Comparison of ENCODE assay signal across 9 cellular contexts in the genomic region with DNA sequence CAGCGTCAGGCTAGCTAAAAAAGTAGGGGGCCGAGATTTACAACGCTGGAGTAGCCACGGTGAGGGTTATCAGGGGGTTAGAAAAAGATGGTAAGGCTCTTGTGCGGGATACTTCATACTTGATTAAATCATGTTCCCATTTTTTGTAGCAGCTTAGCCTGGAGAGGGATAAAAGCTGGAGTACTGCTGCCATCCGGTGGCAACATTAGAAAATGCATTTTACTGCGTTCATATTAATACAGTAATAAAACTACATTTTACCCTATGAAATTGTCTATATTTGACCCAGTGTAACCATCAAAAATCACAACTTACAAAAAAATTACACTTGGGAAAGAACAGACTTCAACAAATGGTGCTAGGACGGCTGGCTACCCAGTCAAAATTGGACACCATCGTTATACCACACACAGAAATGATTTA. TPM values are rescaled to one million over a fixed set of nuclear protein-coding genes. Genes with fewer than 3 reads are reported as not detected.
DNase-seq lines count a peak whose midpoint lies in the region; ATAC-seq and TF ChIP-seq lines count a peak whose summit lies in the region.
"Had no signal": no experiment of that assay in that cellular context is flagged by ENCODE, and none has a peak within 500 bp of the region (broad histone marks: within the 10 kb centered on the region; RNA-seq: fewer than 3 reads in every experiment).

No MANE protein-coding gene starts in this region.

- no peaks in the 10 kb centered on the region for H3K27me3 Mint-ChIP-seq in nephron (ENCODE audit: low read depth)
- H3K27me3 Mint-ChIP-seq: activated naive CD4-positive, alpha-beta T cell treated with anti-CD3 and anti-CD28 coated beads, Interleukin-2, amount 50 U/mL, for 24 hours had no signal

- no peak overlapping the region for H3K4me3 Mint-ChIP-seq in nephron
- H3K4me3 Mint-ChIP-seq: activated naive CD4-positive, alpha-beta T cell treated with anti-CD3 and anti-CD28 coated beads, Interleukin-2, amount 50 U/mL, for 24 hours had no signal

- DNase-seq in SIG-M5 treated with dmso at 0.1 percent for 504 hours (lab: John Stamatoyannopoulos, UW; ENCODE audit: unreplicated experiment), result peak; percentile 6
- no peak for DNase-seq in SIG-M5 (lab: John Stamatoyannopoulos, UW)
- DNase-seq in NCI-H1092 (lab: John Stamatoyannopoulos, UW), result peak; percentile 17
- DNase-seq in UCSD-AML1 (lab: John Stamatoyannopoulos, UW; ENCODE audit: unreplicated experiment), result peak; percentile 30
- DNase-seq in ecto neural progenitor cell (ENCODE audit: low spot score), result no peak

- peaks cover 20% of the 10 kb centered on the region for H3K4me1 Mint-ChIP-seq in nephron
- H3K4me1 Mint-ChIP-seq: activated naive CD4-positive, alpha-beta T cell treated with anti-CD3 and anti-CD28 coated beads, Interleukin-2, amount 50 U/mL, for 24 hours had no signal

- ATAC-seq in esophagus mucosa (peak; percentile 65), GM21528 (IDR thresholded peaks at IDR 0.05; ENCODE audit: low FRiP score, unreplicated experiment) (no peak)

- peaks cover 8% of the 10 kb centered on the region for H3K9me3 Mint-ChIP-seq in nephron
- H3K9me3 Mint-ChIP-seq: activated naive CD4-positive, alpha-beta T cell treated with anti-CD3 and anti-CD28 coated beads, Interleukin-2, amount 50 U/mL, for 24 hours had no signal

- peak overlapping the region; percentile 21 to 79 (median 67) for H3K27ac Mint-ChIP-seq in nephron
- H3K27ac Mint-ChIP-seq: activated naive CD4-positive, alpha-beta T cell treated with anti-CD3 and anti-CD28 coated beads, Interleukin-2, amount 50 U/mL, for 24 hours had no signal

- TF ChIP-seq CTCF in nephron (IDR thresholded peaks at IDR 0.05; ENCODE audit: unreplicated experiment in 3 of 3), result peak; percentile 74 to 84 (median 78)

- peaks cover 78% of the 10 kb centered on the region for H3K36me3 Mint-ChIP-seq in nephron (ENCODE audit: low read depth)

RNA-seq across cellular contexts. Expression of gene RPUSD4, which starts 17.3 kb away (rescaled TPM):
- total RNA-seq in esophagus mucosa, result 18.3 TPM

RNA-seq across cellular contexts. Expression of gene FAM118B, which starts 17.4 kb away (rescaled TPM):
- 6.6 TPM for total RNA-seq in esophagus mucosa

Comparison
In these comparisons a context has a peak if more than half of its experiments do, and no peak if none do; other contexts are left out.
1. DNase-seq: peak in SIG-M5 treated with dmso at 0.1 percent for 504 hours (single experiment), NCI-H1092 (single experiment) and UCSD-AML1 (single experiment); none in SIG-M5 (single experiment) and ecto neural progenitor cell (single experiment).